ENCODE assay signal across 1 cellular context in the genomic region with DNA sequence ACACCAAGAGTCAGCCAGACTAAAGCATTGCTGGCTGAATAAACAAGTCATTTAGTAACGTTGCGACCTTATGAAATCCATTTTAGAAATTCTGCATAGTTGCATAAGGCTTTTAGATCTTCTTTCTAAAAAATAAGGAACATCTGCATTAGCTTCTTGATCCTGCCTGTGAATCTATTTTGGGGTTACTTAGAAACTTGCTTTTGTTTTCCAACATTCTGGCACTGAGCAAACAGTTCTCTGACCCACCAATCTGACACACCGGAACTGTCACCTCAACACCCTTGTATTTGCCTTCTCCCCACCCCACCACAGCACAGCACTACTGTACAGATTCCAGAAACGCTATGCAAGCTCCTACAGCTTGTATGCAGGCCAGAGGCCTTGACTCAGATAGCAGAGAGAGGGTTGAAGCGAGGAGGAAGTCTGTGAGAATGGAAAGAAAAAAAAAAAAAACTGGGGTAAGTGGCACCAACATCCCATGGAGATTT.
TF ChIP-seq lines count a peak whose summit lies in the region.

No MANE protein-coding gene starts in this region.

TF ChIP-seq in H1, 55 proteins besides CTCF, POLR2A, EP300 and RAD21 (continued from another document):
- TF ChIP-seq, protein P1, sequence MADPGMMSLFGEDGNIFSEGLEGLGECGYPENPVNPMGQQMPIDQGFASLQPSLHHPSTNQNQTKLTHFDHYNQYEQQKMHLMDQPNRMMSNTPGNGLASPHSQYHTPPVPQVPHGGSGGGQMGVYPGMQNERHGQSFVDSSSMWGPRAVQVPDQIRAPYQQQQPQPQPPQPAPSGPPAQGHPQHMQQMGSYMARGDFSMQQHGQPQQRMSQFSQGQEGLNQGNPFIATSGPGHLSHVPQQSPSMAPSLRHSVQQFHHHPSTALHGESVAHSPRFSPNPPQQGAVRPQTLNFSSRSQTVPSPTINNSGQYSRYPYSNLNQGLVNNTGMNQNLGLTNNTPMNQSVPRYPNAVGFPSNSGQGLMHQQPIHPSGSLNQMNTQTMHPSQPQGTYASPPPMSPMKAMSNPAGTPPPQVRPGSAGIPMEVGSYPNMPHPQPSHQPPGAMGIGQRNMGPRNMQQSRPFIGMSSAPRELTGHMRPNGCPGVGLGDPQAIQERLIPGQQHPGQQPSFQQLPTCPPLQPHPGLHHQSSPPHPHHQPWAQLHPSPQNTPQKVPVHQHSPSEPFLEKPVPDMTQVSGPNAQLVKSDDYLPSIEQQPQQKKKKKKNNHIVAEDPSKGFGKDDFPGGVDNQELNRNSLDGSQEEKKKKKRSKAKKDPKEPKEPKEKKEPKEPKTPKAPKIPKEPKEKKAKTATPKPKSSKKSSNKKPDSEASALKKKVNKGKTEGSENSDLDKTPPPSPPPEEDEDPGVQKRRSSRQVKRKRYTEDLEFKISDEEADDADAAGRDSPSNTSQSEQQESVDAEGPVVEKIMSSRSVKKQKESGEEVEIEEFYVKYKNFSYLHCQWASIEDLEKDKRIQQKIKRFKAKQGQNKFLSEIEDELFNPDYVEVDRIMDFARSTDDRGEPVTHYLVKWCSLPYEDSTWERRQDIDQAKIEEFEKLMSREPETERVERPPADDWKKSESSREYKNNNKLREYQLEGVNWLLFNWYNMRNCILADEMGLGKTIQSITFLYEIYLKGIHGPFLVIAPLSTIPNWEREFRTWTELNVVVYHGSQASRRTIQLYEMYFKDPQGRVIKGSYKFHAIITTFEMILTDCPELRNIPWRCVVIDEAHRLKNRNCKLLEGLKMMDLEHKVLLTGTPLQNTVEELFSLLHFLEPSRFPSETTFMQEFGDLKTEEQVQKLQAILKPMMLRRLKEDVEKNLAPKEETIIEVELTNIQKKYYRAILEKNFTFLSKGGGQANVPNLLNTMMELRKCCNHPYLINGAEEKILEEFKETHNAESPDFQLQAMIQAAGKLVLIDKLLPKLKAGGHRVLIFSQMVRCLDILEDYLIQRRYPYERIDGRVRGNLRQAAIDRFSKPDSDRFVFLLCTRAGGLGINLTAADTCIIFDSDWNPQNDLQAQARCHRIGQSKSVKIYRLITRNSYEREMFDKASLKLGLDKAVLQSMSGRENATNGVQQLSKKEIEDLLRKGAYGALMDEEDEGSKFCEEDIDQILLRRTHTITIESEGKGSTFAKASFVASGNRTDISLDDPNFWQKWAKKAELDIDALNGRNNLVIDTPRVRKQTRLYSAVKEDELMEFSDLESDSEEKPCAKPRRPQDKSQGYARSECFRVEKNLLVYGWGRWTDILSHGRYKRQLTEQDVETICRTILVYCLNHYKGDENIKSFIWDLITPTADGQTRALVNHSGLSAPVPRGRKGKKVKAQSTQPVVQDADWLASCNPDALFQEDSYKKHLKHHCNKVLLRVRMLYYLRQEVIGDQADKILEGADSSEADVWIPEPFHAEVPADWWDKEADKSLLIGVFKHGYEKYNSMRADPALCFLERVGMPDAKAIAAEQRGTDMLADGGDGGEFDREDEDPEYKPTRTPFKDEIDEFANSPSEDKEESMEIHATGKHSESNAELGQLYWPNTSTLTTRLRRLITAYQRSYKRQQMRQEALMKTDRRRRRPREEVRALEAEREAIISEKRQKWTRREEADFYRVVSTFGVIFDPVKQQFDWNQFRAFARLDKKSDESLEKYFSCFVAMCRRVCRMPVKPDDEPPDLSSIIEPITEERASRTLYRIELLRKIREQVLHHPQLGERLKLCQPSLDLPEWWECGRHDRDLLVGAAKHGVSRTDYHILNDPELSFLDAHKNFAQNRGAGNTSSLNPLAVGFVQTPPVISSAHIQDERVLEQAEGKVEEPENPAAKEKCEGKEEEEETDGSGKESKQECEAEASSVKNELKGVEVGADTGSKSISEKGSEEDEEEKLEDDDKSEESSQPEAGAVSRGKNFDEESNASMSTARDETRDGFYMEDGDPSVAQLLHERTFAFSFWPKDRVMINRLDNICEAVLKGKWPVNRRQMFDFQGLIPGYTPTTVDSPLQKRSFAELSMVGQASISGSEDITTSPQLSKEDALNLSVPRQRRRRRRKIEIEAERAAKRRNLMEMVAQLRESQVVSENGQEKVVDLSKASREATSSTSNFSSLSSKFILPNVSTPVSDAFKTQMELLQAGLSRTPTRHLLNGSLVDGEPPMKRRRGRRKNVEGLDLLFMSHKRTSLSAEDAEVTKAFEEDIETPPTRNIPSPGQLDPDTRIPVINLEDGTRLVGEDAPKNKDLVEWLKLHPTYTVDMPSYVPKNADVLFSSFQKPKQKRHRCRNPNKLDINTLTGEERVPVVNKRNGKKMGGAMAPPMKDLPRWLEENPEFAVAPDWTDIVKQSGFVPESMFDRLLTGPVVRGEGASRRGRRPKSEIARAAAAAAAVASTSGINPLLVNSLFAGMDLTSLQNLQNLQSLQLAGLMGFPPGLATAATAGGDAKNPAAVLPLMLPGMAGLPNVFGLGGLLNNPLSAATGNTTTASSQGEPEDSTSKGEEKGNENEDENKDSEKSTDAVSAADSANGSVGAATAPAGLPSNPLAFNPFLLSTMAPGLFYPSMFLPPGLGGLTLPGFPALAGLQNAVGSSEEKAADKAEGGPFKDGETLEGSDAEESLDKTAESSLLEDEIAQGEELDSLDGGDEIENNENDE (IDR thresholded peaks at IDR 0.05; ENCODE audit: insufficient replicate concordance, low read length): no peak
- TF ChIP-seq KDM4A (IDR thresholded peaks at IDR 0.05; ENCODE audit: low read depth, low read length, severe bottlenecking) (no peak), CREB1 (IDR thresholded peaks at IDR 0.05) (no peak), TBP (IDR thresholded peaks at IDR 0.05; ENCODE audit: low read depth, low read length) (no peak), TCF12 (IDR thresholded peaks at IDR 0.05; ENCODE audit: low read depth, low read length) (no peak), SP4 (IDR thresholded peaks at IDR 0.05; ENCODE audit: low read length) (no peak), SAP30 (IDR thresholded peaks at IDR 0.05; ENCODE audit: insufficient read depth, insufficient replicate concordance, low read length) (no peak), RBBP5 (IDR thresholded peaks at IDR 0.05; ENCODE audit: borderline replicate concordance, low read depth, low read length) (no peak), POLR2AphosphoS5 (IDR thresholded peaks at IDR 0.05; ENCODE audit: low read depth, low read length) (no peak), EZH2 (IDR thresholded peaks at IDR 0.05; ENCODE audit: low read depth, low read length, severe bottlenecking) (no peak), RFX5 (IDR thresholded peaks at IDR 0.05; ENCODE audit: borderline replicate concordance, low read depth, low read length) (no peak), SP1 (IDR thresholded peaks at IDR 0.05; ENCODE audit: low read depth, low read length) (no peak), RNF2 (IDR thresholded peaks at IDR 0.05; ENCODE audit: borderline replicate concordance, low read depth, low read length, missing control alignments, poor library complexity, severe bottlenecking) (no peak), HDAC6 (IDR thresholded peaks at IDR 0.05; ENCODE audit: low read depth, low read length) (no peak)
- TF ChIP-seq, protein P2, sequence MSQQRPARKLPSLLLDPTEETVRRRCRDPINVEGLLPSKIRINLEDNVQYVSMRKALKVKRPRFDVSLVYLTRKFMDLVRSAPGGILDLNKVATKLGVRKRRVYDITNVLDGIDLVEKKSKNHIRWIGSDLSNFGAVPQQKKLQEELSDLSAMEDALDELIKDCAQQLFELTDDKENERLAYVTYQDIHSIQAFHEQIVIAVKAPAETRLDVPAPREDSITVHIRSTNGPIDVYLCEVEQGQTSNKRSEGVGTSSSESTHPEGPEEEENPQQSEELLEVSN (IDR thresholded peaks at IDR 0.05): no peak
